ENCODE assay signal across 1 cellular context in the genomic region with DNA sequence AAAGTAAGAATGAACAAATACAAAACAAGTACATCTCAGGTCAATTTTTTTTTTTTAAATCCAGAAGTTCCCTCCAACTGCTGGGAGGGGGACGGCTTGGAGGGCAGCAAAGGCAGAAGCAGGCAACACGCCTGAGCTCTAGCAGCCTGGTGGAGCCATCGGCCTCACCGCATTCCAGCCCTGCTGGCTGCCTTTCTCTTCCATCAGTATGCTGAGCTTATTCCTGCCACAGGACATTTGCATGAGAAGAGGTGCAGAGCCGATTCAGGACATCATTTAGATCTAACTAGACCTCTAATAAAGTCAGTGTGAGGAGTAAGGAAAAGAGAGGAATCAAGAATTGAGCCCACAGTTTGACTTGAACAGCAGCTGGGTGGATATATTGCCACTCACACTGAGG.
TF ChIP-seq lines count a peak whose summit lies in the region.

No MANE protein-coding gene starts in this region.

TF ChIP-seq in H1, 55 proteins besides CTCF, POLR2A, EP300 and RAD21:
- no peak for TF ChIP-seq CEBPB (IDR thresholded peaks at IDR 0.05; ENCODE audit: low read depth, low read length)
- TF ChIP-seq ZNF274 (IDR thresholded peaks at IDR 0.05; ENCODE audit: borderline replicate concordance, extremely low read depth, low read length): no peak
- TF ChIP-seq TCF12 (IDR thresholded peaks at IDR 0.05; ENCODE audit: low read depth, low read length): no peak
- no peak for TF ChIP-seq MAFK (IDR thresholded peaks at IDR 0.05; ENCODE audit: low read depth, low read length)
- no peak for TF ChIP-seq CREB1 (IDR thresholded peaks at IDR 0.05)
- TF ChIP-seq BACH1 (IDR thresholded peaks at IDR 0.05; ENCODE audit: low read length): no peak
- TF ChIP-seq SIRT6 (IDR thresholded peaks at IDR 0.05; ENCODE audit: low read length): no peak
- no peak for TF ChIP-seq PHF8 (conservative IDR thresholded peaks at IDR 0.05; ENCODE audit: low read depth, low read length)
- TF ChIP-seq CHD7 (IDR thresholded peaks at IDR 0.05; ENCODE audit: insufficient replicate concordance, low read length): no peak
- no peak; the same call in 1 of the 2 replicates for TF ChIP-seq POLR2AphosphoS5 (IDR thresholded peaks at IDR 0.05; ENCODE audit: low read depth, low read length)
- TF ChIP-seq BCL11A (IDR thresholded peaks at IDR 0.05; ENCODE audit: low read depth in 2 of 2, low read length in 2 of 2): no peak
- no peak for TF ChIP-seq CBX8 (IDR thresholded peaks at IDR 0.05; ENCODE audit: borderline replicate concordance, low read depth, low read length)
- no peak for TF ChIP-seq SUZ12 (IDR thresholded peaks at IDR 0.05; ENCODE audit: low read length)
- no peak for TF ChIP-seq SIX5 (IDR thresholded peaks at IDR 0.05; ENCODE audit: low read depth, low read length)
- peak; percentile 99 for TF ChIP-seq KDM1A (IDR thresholded peaks at IDR 0.05; ENCODE audit: borderline replicate concordance, low read length)
- TF ChIP-seq TAF1 (IDR thresholded peaks at IDR 0.05; ENCODE audit: low read depth, low read length): no peak
- no peak for TF ChIP-seq HDAC6 (IDR thresholded peaks at IDR 0.05; ENCODE audit: low read depth, low read length)
- no peak for TF ChIP-seq SP4 (IDR thresholded peaks at IDR 0.05; ENCODE audit: low read length)
- TF ChIP-seq FOSL1 (IDR thresholded peaks at IDR 0.05; ENCODE audit: insufficient read depth, low read depth, low read length): no peak
- TF ChIP-seq POU5F1 (IDR thresholded peaks at IDR 0.05; ENCODE audit: low read depth, low read length): 0 out of 2 replicates have a peak, but pooled peaks have one; percentile 42
- no peak for TF ChIP-seq BRCA1 (IDR thresholded peaks at IDR 0.05; ENCODE audit: low read depth, low read length)
- no peak for TF ChIP-seq USF2 (IDR thresholded peaks at IDR 0.05; ENCODE audit: low read length)
- no peak for TF ChIP-seq TBP (IDR thresholded peaks at IDR 0.05; ENCODE audit: low read depth, low read length)
- no peak for TF ChIP-seq NRF1 (IDR thresholded peaks at IDR 0.05; ENCODE audit: low read depth, low read length)
- TF ChIP-seq E2F6 (IDR thresholded peaks at IDR 0.05): no peak
- no peak for TF ChIP-seq SIN3A (conservative IDR thresholded peaks at IDR 0.05 in 1 of 2, IDR thresholded peaks at IDR 0.05 in 1 of 2; ENCODE audit: low read depth in 1 of 2, low read length in 2 of 2)
- no peak for TF ChIP-seq EGR1 (IDR thresholded peaks at IDR 0.05; ENCODE audit: borderline replicate concordance, low read depth, low read length)
- TF ChIP-seq CHD2 (IDR thresholded peaks at IDR 0.05; ENCODE audit: low read length): no peak
- no peak for TF ChIP-seq SP2 (IDR thresholded peaks at IDR 0.05; ENCODE audit: low read length)
- TF ChIP-seq CBX5 (IDR thresholded peaks at IDR 0.05; ENCODE audit: low read depth, low read length): no peak
- TF ChIP-seq GTF2F1 (IDR thresholded peaks at IDR 0.05; ENCODE audit: borderline replicate concordance, low read depth, low read length): no peak
- no peak for TF ChIP-seq JUN (IDR thresholded peaks at IDR 0.05; ENCODE audit: low read depth, low read length)
- TF ChIP-seq RBBP5 (IDR thresholded peaks at IDR 0.05; ENCODE audit: borderline replicate concordance, low read depth, low read length): no peak
- TF ChIP-seq, protein P1, sequence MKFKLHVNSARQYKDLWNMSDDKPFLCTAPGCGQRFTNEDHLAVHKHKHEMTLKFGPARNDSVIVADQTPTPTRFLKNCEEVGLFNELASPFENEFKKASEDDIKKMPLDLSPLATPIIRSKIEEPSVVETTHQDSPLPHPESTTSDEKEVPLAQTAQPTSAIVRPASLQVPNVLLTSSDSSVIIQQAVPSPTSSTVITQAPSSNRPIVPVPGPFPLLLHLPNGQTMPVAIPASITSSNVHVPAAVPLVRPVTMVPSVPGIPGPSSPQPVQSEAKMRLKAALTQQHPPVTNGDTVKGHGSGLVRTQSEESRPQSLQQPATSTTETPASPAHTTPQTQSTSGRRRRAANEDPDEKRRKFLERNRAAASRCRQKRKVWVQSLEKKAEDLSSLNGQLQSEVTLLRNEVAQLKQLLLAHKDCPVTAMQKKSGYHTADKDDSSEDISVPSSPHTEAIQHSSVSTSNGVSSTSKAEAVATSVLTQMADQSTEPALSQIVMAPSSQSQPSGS (IDR thresholded peaks at IDR 0.05; ENCODE audit: low read length): no peak
- TF ChIP-seq KDM5A (IDR thresholded peaks at IDR 0.05; ENCODE audit: low read length): no peak
- 0 out of 2 replicates have a peak, but pooled peaks have one; percentile 46 for TF ChIP-seq YY1 (IDR thresholded peaks at IDR 0.05; ENCODE audit: low read depth, low read length)
- TF ChIP-seq, protein P2, sequence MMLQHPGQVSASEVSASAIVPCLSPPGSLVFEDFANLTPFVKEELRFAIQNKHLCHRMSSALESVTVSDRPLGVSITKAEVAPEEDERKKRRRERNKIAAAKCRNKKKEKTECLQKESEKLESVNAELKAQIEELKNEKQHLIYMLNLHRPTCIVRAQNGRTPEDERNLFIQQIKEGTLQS (IDR thresholded peaks at IDR 0.05; ENCODE audit: insufficient read depth, low read depth, low read length): no peak
- no peak for TF ChIP-seq SRF (IDR thresholded peaks at IDR 0.05; ENCODE audit: low read depth, low read length)
- no peak for TF ChIP-seq RFX5 (IDR thresholded peaks at IDR 0.05; ENCODE audit: borderline replicate concordance, low read depth, low read length)
- no peak for TF ChIP-seq JUND (IDR thresholded peaks at IDR 0.05; ENCODE audit: low read length)
- TF ChIP-seq GABPA (IDR thresholded peaks at IDR 0.05; ENCODE audit: borderline replicate concordance, insufficient read depth, low read length): no peak
- peak; percentile 56; the same call in 1 of the 2 replicates for TF ChIP-seq SP1 (IDR thresholded peaks at IDR 0.05; ENCODE audit: low read depth, low read length)
- no peak for TF ChIP-seq TAF7 (optimal IDR thresholded peaks at IDR 0.05; ENCODE audit: borderline replicate concordance, low read depth, low read length)
- TF ChIP-seq EZH2 (IDR thresholded peaks at IDR 0.05; ENCODE audit: low read depth, low read length, severe bottlenecking): no peak
- TF ChIP-seq CHD1 (IDR thresholded peaks at IDR 0.05; ENCODE audit: low read depth, low read length): no peak
- no peak for TF ChIP-seq ASH2L (IDR thresholded peaks at IDR 0.05; ENCODE audit: low read length)
- no peak for TF ChIP-seq KDM4A (IDR thresholded peaks at IDR 0.05; ENCODE audit: low read depth, low read length, severe bottlenecking)
- no peak for TF ChIP-seq SAP30 (IDR thresholded peaks at IDR 0.05; ENCODE audit: insufficient read depth, insufficient replicate concordance, low read length)
- TF ChIP-seq RNF2 (IDR thresholded peaks at IDR 0.05; ENCODE audit: borderline replicate concordance, low read depth, low read length, missing control alignments, poor library complexity, severe bottlenecking): no peak
- TF ChIP-seq, protein P3, sequence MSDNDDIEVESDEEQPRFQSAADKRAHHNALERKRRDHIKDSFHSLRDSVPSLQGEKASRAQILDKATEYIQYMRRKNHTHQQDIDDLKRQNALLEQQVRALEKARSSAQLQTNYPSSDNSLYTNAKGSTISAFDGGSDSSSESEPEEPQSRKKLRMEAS (IDR thresholded peaks at IDR 0.05): peak; percentile 45; the same call in 1 of the 2 replicates
- peak; percentile 25 for TF ChIP-seq NANOG (IDR thresholded peaks at IDR 0.05; ENCODE audit: insufficient read depth, low read depth, low read length, poor library complexity, severe bottlenecking)
- TF ChIP-seq RXRA (IDR thresholded peaks at IDR 0.05; ENCODE audit: insufficient read depth, low read depth, low read length): no peak
- peak; percentile 98 for TF ChIP-seq TEAD4 (IDR thresholded peaks at IDR 0.05; ENCODE audit: low read depth, low read length)
- peak; percentile 65 to 95; a peak in 2 of 4 replicates for TF ChIP-seq HDAC2 (IDR thresholded peaks at IDR 0.05; ENCODE audit: borderline replicate concordance in 1 of 2, low read depth in 2 of 2, low read length in 2 of 2)
- TF ChIP-seq CTBP2 (IDR thresholded peaks at IDR 0.05; ENCODE audit: borderline replicate concordance, insufficient read depth, insufficient read length, low read length): no peak
